Comparison of ENCODE assay signal across 9 cellular contexts in genomic region chr10:119401671-119402395, GRCh38.
DNase-seq lines count a peak whose midpoint lies in the region; ATAC-seq and TF ChIP-seq lines count a peak whose summit lies in the region.
"Had no signal": no experiment of that assay in that cellular context is flagged by ENCODE, and none has a peak within 500 bp of the region (broad histone marks: within the 10 kb centered on the region; RNA-seq: fewer than 3 reads in every experiment).

No MANE protein-coding gene starts in this region.

- intact Hi-C loops in psoas muscle (cut with DNase I), result no loop called here

- ATAC-seq in psoas muscle, result peak; percentile 68 to 90 (median 85)
- ATAC-seq in HG03439 (IDR thresholded peaks at IDR 0.05; ENCODE audit: unreplicated experiment), result no peak

- peaks cover 4% of the 10 kb centered on the region for H3K4me1 ChIP-seq in psoas muscle

- H3K4me3 ChIP-seq in foreskin fibroblast (ENCODE audit: low read depth in 1 of 2, low read length in 2 of 2) (no peak overlapping the region), psoas muscle (no peak overlapping the region)

- peak; percentile 93 for DNase-seq in Daoy (ENCODE audit: low read depth)
- DNase-seq in SW 1271 (lab: John Stamatoyannopoulos, UW), result peak; percentile 58 to 75
- peak; percentile 99 to 100 for DNase-seq in foreskin fibroblast
- DNase-seq in psoas muscle, result peak; percentile 81 to 88
- DNase-seq in NCI-H2107 treated with DMSO at 0.1 percent for 48 hours (lab: John Stamatoyannopoulos, UW; ENCODE audit: unreplicated experiment), result no peak
- no peak for DNase-seq in NCI-H345 (lab: John Stamatoyannopoulos, UW)
- no peak for DNase-seq in NCI-H2081 (lab: John Stamatoyannopoulos, UW)
- DNase-seq: activated CD4-positive, alpha-beta T cell treated with anti-CD3 and anti-CD28 coated beads for 4 hours had no signal

- no peaks in the 10 kb centered on the region for H3K36me3 ChIP-seq in psoas muscle (ENCODE audit: insufficient read depth in 1 of 2, low read depth in 1 of 2)

- H3K9me3 ChIP-seq in psoas muscle, result no peaks in the 10 kb centered on the region

- WGBS in psoas muscle, 3 donors, result 22 to 27% (median 22%) methylated on average over 14 of the region's 14 CpGs

- no peaks in the 10 kb centered on the region for H3K27me3 ChIP-seq in psoas muscle (ENCODE audit: insufficient read depth in 3 of 3, low read length in 2 of 3)

- peak overlapping the region; percentile 37 for H3K27ac ChIP-seq in psoas muscle

- no peak for TF ChIP-seq CTCF in foreskin fibroblast (IDR thresholded peaks at IDR 0.05; ENCODE audit: low read depth, low read length)
- TF ChIP-seq CTCF in psoas muscle (IDR thresholded peaks at IDR 0.05), result no peak

Comparison
In these comparisons a context has a peak if more than half of its experiments do, and no peak if none do; other contexts are left out.
1. DNase-seq: peak in Daoy (single experiment), SW 1271 (2 of 2), foreskin fibroblast (2 of 2) and psoas muscle (2 of 2); none in NCI-H2107 treated with DMSO at 0.1 percent for 48 hours (single experiment), NCI-H345 (single experiment) and NCI-H2081 (0 of 2).